ENCODE assay signal across 8 cellular contexts in the genomic region with DNA sequence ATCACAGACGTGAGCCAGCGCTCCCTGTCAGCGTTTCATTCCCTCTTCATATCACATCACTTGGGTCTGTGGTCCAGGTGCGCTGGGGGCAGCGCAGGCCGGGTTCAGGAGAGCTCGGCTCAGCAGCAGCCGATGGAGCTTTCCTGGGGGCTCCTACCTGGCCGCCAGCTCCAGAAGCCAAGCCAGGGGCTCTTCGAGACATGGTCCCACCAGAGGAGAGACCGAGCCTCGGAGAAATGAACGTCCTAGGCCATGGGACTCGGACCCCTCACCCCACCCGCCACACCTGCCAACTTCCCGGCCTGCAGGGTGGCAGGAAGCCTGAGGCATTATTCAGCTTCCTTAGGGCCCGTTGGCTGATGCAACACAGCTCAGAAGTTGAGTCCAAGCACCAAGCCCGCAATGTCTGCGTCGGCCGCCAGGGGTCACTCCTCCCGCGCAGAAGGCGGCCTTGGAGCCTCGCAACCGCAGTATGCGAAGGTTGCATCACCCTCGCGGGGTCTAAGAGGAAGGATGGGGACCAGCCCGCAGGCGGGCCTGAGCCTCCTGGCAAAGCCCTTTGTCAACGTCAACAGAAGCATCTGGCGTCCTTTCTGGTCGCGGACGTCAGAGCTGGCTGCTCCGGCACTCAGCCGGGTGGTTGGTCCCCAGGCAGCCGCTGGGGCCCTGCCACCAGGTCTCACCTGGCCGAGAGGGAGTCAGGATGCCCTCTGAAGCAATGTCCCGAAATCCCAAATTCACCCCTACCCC. TPM values are rescaled to one million over a fixed set of nuclear protein-coding genes. Genes with fewer than 3 reads are reported as not detected.
DNase-seq lines count a peak whose midpoint lies in the region; ATAC-seq, FAIRE-seq and TF ChIP-seq lines count a peak whose summit lies in the region.

No MANE protein-coding gene starts in this region.

- peak overlapping the region; percentile 75 for H3K27ac ChIP-seq in keratinocyte (ENCODE audit: control insufficient read depth, insufficient read depth, low read length)

- H3K9ac ChIP-seq in keratinocyte (ENCODE audit: control insufficient read depth, extremely low read depth, insufficient read depth, low read length): peak overlapping the region; percentile 73

- peak; percentile 52 for ATAC-seq in GM18868 (IDR thresholded peaks at IDR 0.05; ENCODE audit: unreplicated experiment)
- peak; percentile 53 for ATAC-seq in HG03175 (IDR thresholded peaks at IDR 0.05; ENCODE audit: unreplicated experiment)

- H3K4me1 ChIP-seq in keratinocyte (ENCODE audit: control insufficient read depth, extremely low read depth, insufficient read depth, low read length): peaks cover 23% of the 10 kb centered on the region

- TF ChIP-seq CTCF in cardiac fibroblast (IDR thresholded peaks at IDR 0.05; ENCODE audit: low read depth, low read length): peak; percentile 98
- peak; percentile 63 to 99 (median 98) for TF ChIP-seq CTCF in keratinocyte (optimal IDR thresholded peaks at IDR 0.05 in 1 of 3, IDR thresholded peaks at IDR 0.05 in 1 of 3, conservative IDR thresholded peaks at IDR 0.05 in 1 of 3; ENCODE audit: extremely low read depth in 1 of 3, insufficient read depth in 2 of 3, low read length in 3 of 3)

- no peaks in the 10 kb centered on the region for H3K9me3 ChIP-seq in keratinocyte (ENCODE audit: control insufficient read depth, low read depth, low read length)

- H3K79me2 ChIP-seq in keratinocyte (ENCODE audit: control insufficient read depth, insufficient read depth, low read length): no peaks in the 10 kb centered on the region

- H3K36me3 ChIP-seq in keratinocyte (ENCODE audit: control insufficient read depth in 2 of 2, extremely low read depth in 1 of 2, insufficient read depth in 2 of 2, low read length in 2 of 2): no peaks in the 10 kb centered on the region

- H3K4me3 ChIP-seq in cardiac fibroblast (replicated peaks in 1 of 2; ENCODE audit: low read depth in 2 of 2, low read length in 2 of 2): no peak overlapping the region
- peak overlapping the region in 1 of 3 experiments; percentile 31 for H3K4me3 ChIP-seq in keratinocyte (ENCODE audit: control insufficient read depth in 2 of 3, extremely low read depth in 1 of 3, insufficient read depth in 2 of 3, low read depth in 1 of 3, low read length in 3 of 3)

- no peaks in the 10 kb centered on the region for H3K9me1 ChIP-seq in keratinocyte (ENCODE audit: control insufficient read depth, extremely low read depth, insufficient read depth, low read length)

- H2AFZ ChIP-seq in keratinocyte (ENCODE audit: control insufficient read depth, low read length): no peak overlapping the region

- no peaks in the 10 kb centered on the region for H4K20me1 ChIP-seq in keratinocyte (ENCODE audit: control insufficient read depth, extremely low read depth, insufficient read depth, low read length)

- no peaks in the 10 kb centered on the region for H3K27me3 ChIP-seq in keratinocyte (ENCODE audit: control insufficient read depth, extremely low read depth, insufficient read depth, low read length)

- dilution Hi-C loops in keratinocyte (cut with MboI; ENCODE audit: extremely low pct_ligation_motif_present, low sequenced_read_pairs): no loop called here

- FAIRE-seq in keratinocyte (lab: Jason Lieb, UNC): no peak

- peak overlapping the region; percentile 87 for H3K4me2 ChIP-seq in keratinocyte (ENCODE audit: control insufficient read depth, extremely low read depth, insufficient read depth, low read depth, low read length)

- peak; percentile 86 for DNase-seq in AG08396 (ENCODE audit: low spot score)
- DNase-seq in NCI-H345 (lab: John Stamatoyannopoulos, UW): peak; percentile 90
- peak; percentile 80 to 94 (median 86) for DNase-seq in activated CD4-positive, CD25-positive, alpha-beta regulatory T cell (lab: John Stamatoyannopoulos, UW)
- DNase-seq in cardiac fibroblast (ENCODE audit: low read depth in 2 of 2): peak; percentile 97
- DNase-seq in keratinocyte (ENCODE audit: low read depth, low spot score): peak; percentile 90
- DNase-seq in stimulated activated CD4-positive, alpha-beta T cell treated with anti-CD3 and anti-CD28 coated beads, Interleukin-15, amount 100 ng/mL, for 48 hours (ENCODE audit: low read depth in 2 of 2): peak; percentile 93 to 94

RNA-seq across cellular contexts. Expression of gene KLHDC4, which starts 13.2 kb away (rescaled TPM):
- polyA plus RNA-seq in keratinocyte: 13.4 to 15.3 TPM (median 13.4 TPM) in 3 replicates
- polyA plus RNA-seq in keratinocyte (2011; ENCODE audit: low read depth): 16.2 TPM
- polyA plus RNA-seq in keratinocyte (2011; cell fraction: cytosol; rRNA removed): 7.9 and 14.6 TPM in 2 replicates
- polyA plus RNA-seq in keratinocyte (2011; cell fraction: nucleus; rRNA removed): 37.2 and 42.7 TPM in 2 replicates
- polyA plus RNA-seq in keratinocyte (2012; ENCODE audit: low replicate concordance): 16.2 and 18.9 TPM in 2 replicates
- polyA minus RNA-seq in keratinocyte: 8.5 to 12.7 TPM (median 11.3 TPM) in 3 replicates
- 15.3 TPM for polyA minus RNA-seq in keratinocyte (2011; cell fraction: cytosol; rRNA and poly(A)+ RNA removed)
- 15.2 and 22.3 TPM in 2 replicates for polyA minus RNA-seq in keratinocyte (2011; cell fraction: nucleus; rRNA and poly(A)+ RNA removed)
